In the genomic region with DNA sequence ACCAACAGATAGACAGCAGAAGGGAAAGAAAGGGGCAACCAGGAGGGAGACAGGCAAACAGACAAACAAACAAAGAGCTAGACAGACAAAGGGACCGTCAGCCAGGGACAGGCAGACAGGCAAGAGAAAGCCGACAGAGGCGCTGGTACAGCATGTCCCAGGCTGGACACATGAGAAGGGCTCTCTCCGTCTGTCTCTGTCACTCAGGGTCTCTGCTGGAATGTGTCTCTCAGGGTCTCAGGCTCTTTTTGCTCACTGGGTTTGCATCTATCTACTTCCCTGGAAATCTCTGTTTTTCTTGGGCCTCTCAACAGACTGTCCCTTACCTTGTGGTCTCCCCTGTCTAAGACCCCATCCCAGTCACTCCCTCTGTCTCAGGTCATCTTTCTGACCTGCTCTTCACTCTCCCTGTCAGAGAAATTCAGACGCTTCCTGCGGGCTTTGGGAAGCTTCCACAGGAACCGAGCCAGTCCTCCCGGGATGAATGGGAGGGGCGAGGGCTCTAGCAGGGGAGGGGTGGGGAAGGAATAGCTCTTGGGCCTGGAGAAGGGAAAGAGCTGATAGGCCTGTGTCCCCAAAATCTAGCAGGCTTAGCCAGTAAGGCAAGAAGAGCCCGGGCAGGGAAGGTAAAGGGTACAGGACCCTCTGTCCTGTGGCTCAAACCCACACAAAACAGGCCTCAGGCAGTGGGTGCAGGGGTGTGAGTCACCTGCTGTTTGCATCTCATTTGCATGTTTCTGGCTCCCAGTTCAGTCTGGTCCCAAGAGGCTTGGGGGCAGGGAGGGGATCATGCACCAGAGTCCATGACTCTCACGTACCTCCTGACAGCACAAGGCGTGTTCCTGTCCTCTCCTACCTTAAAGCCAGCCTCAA, we compare ENCODE assay signal across 10 cellular contexts. TPM values are rescaled to one million over a fixed set of nuclear protein-coding genes. Genes with fewer than 3 reads are reported as not detected.
A peak's percentile ranks its signal among the peaks of the same experiment; 100 is the strongest.
DNase-seq lines count a peak whose midpoint lies in the region; TF ChIP-seq lines count a peak whose summit lies in the region.
"Had no signal": no experiment of that assay in that cellular context is flagged by ENCODE, and none has a peak within 500 bp of the region (broad histone marks: within the 10 kb centered on the region; RNA-seq: fewer than 3 reads in every experiment).

No MANE protein-coding gene starts in this region.

- H3K4me3 ChIP-seq in HL-60 (replicated peaks; ENCODE audit: insufficient read depth, low read length): no peak overlapping the region
- peak overlapping the region in 1 of 2 experiments; percentile 73 for H3K4me3 ChIP-seq in neutrophil (ENCODE audit: low read depth in 1 of 2, low read length in 1 of 2)
- H3K4me3 ChIP-seq in right atrium auricular region: no peak overlapping the region
- H3K4me3 ChIP-seq in colonic mucosa: no peak overlapping the region
- no peak overlapping the region for H3K4me3 ChIP-seq in suprapubic skin

- DNase-seq in GM03348 (ENCODE audit: low spot score) (peak; percentile 83), HL-60 (ENCODE audit: low read depth in 1 of 2, low spot score in 1 of 2) (no peak), astrocyte of the hippocampus (ENCODE audit: low read depth, low spot score) (peak; percentile 63), cerebellum (ENCODE audit: low spot score) (no peak), right atrium auricular region (ENCODE audit: low spot score) (no peak), colonic mucosa (no peak), suprapubic skin (ENCODE audit: low spot score in 2 of 2) (no peak)
- DNase-seq: NCI-H510A, retina had no signal

- WGBS in suprapubic skin: 33% methylated on average over 12 of the region's 12 CpGs

- H3K27ac ChIP-seq in HL-60 (replicated peaks) (peak overlapping the region; percentile 54), neutrophil (peak overlapping the region; percentile 95), right atrium auricular region (no peak overlapping the region), colonic mucosa (no peak overlapping the region), suprapubic skin (no peak overlapping the region)

- H3K9ac ChIP-seq in colonic mucosa (ENCODE audit: low read depth in 2 of 2, low read length in 2 of 2): no peak overlapping the region

- TF ChIP-seq EP300 in suprapubic skin (IDR thresholded peaks at IDR 0.05): no peak

- H3K9me3 ChIP-seq in neutrophil: no peaks in the 10 kb centered on the region
- no peaks in the 10 kb centered on the region for H3K9me3 ChIP-seq in right atrium auricular region
- H3K9me3 ChIP-seq in colonic mucosa: no peaks in the 10 kb centered on the region
- no peaks in the 10 kb centered on the region for H3K9me3 ChIP-seq in suprapubic skin

- intact Hi-C loops in colonic mucosa (cut with DNase I): no loop called here

- no peak for TF ChIP-seq POLR2A in suprapubic skin (IDR thresholded peaks at IDR 0.05)

- H3K27me3 ChIP-seq in HL-60 (ENCODE audit: insufficient read depth, poor library complexity, severe bottlenecking): no peaks in the 10 kb centered on the region
- peaks cover 9% of the 10 kb centered on the region for H3K27me3 ChIP-seq in neutrophil
- no peaks in the 10 kb centered on the region for H3K27me3 ChIP-seq in right atrium auricular region
- H3K27me3 ChIP-seq in colonic mucosa: peaks cover 86% of the 10 kb centered on the region
- H3K27me3 ChIP-seq in suprapubic skin: peaks cover 8% of the 10 kb centered on the region

- H3K4me1 ChIP-seq in neutrophil (ENCODE audit: control insufficient read depth in 1 of 2, insufficient read depth in 1 of 2, low read depth in 1 of 2, low read length in 1 of 2) (peaks cover 36 to 45% of the 10 kb centered on the region in 2 experiments), right atrium auricular region (no peaks in the 10 kb centered on the region), colonic mucosa (no peaks in the 10 kb centered on the region), suprapubic skin (peaks cover 21% of the 10 kb centered on the region)

- TF ChIP-seq CTCF in HL-60 (IDR thresholded peaks at IDR 0.05; ENCODE audit: insufficient read depth, low read length) (no peak), neutrophil (IDR thresholded peaks at IDR 0.05) (no peak), right atrium auricular region (IDR thresholded peaks at IDR 0.05) (no peak), colonic mucosa (IDR thresholded peaks at IDR 0.05) (no peak), suprapubic skin (IDR thresholded peaks at IDR 0.05) (no peak)

- no peaks in the 10 kb centered on the region for H3K36me3 ChIP-seq in neutrophil
- no peaks in the 10 kb centered on the region for H3K36me3 ChIP-seq in right atrium auricular region
- H3K36me3 ChIP-seq in colonic mucosa: no peaks in the 10 kb centered on the region
- no peaks in the 10 kb centered on the region for H3K36me3 ChIP-seq in suprapubic skin

RNA-seq across cellular contexts. Expression of a gene that starts 8.5 kb away (rescaled TPM):
- 26.0 TPM for total RNA-seq in cerebellum
- total RNA-seq in right atrium auricular region: 10 to 100 TPM; 14.5 to 29.4 TPM
- 10 to 100 TPM; 22.0 to 31.0 TPM for total RNA-seq in colonic mucosa
- total RNA-seq in suprapubic skin: 10 to 100 TPM; 40.6 to 56.4 (median 52.6) TPM

Comparison
In these comparisons a context has a peak if more than half of its experiments do, and no peak if none do; other contexts are left out.
1. DNase-seq: peak in GM03348 (single experiment) and astrocyte of the hippocampus (single experiment); none in HL-60 (0 of 2), cerebellum (single experiment), right atrium auricular region (single experiment), colonic mucosa (single experiment) and suprapubic skin (0 of 2).
2. H3K27ac ChIP-seq: peak in HL-60 (single experiment) and neutrophil (single experiment); none in right atrium auricular region (0 of 2), colonic mucosa (single experiment) and suprapubic skin (single experiment).